Comparison of ENCODE assay signal across 8 cellular contexts in genomic region chr6:116570856-116571682, GRCh38. TPM values are rescaled to one million over a fixed set of nuclear protein-coding genes. Genes with fewer than 3 reads are reported as not detected.
DNase-seq lines count a peak whose midpoint lies in the region; ATAC-seq and TF ChIP-seq lines count a peak whose summit lies in the region.

Gene RWDD1, plus strand, starts transcription at chr6:116571504. Its CDS starts 79 bp downstream, at chr6:116571583.

- H3K4me1 ChIP-seq in KMS-11 (ENCODE audit: low read depth, poor library complexity, severe bottlenecking), result peaks cover 20% of the 10 kb centered on the region
- peaks cover 0 to 22% (median 5%) of the 10 kb centered on the region in 4 donors for H3K4me1 ChIP-seq in Peyer's patch
- peaks cover 8 to 27% of the 10 kb centered on the region in 2 donors for H3K4me1 ChIP-seq in muscle layer of duodenum (ENCODE audit: control insufficient read depth in 1 of 2, insufficient read depth in 2 of 2, low read length in 2 of 2)

- peak; percentile 98 for DNase-seq in DMS79 treated with DMSO at 0.1 percent for 48 hours (lab: John Stamatoyannopoulos, UW)
- DNase-seq in Peyer's patch, result peak; percentile 96 to 99 (median 98)
- peak; percentile 96 to 99 for DNase-seq in activated T-cell treated with anti-CD3 and anti-CD28 coated beads, Interleukin-2, amount 50 U/mL, for 48 hours
- DNase-seq in stimulated activated CD8-positive, alpha-beta memory T cell treated with anti-CD3 and anti-CD28 coated beads, Interleukin-7, amount 100 ng/mL, for 4 hours (ENCODE audit: low read depth in 2 of 2), result peak; percentile 96 to 98

- H3K36me3 ChIP-seq in KMS-11 (ENCODE audit: insufficient read depth) (no peaks in the 10 kb centered on the region), Peyer's patch (no peaks in the 10 kb centered on the region), muscle layer of duodenum (ENCODE audit: control insufficient read depth in 1 of 2, insufficient read depth in 2 of 2, low read length in 2 of 2) (peaks cover 5 to 7% of the 10 kb centered on the region in 2 donors)

- H3K9me3 ChIP-seq in Peyer's patch, result no peaks in the 10 kb centered on the region
- no peaks in the 10 kb centered on the region for H3K9me3 ChIP-seq in muscle layer of duodenum (ENCODE audit: control insufficient read depth in 1 of 2, low read length in 2 of 2)

- peak within 1 kb of the TSS; percentile 88 for H3K4me2 ChIP-seq in KMS-11

- TF ChIP-seq POLR2A in Peyer's patch (IDR thresholded peaks at IDR 0.05), result peak; percentile 61 to 68

- H3K4me3 ChIP-seq in KMS-11 (IDR thresholded peaks at IDR 0.05; ENCODE audit: insufficient read depth, low read depth, low read length) (no peak within 1 kb of the TSS), Peyer's patch (peak within 1 kb of the TSS; percentile 61 to 84 (median 77)), muscle layer of duodenum (ENCODE audit: low read depth in 1 of 2, low read length in 2 of 2) (peak within 1 kb of the TSS; percentile 88 to 92)

- ATAC-seq in GM21737 (IDR thresholded peaks at IDR 0.05; ENCODE audit: unreplicated experiment), result peak; percentile 96
- peak; percentile 100 for ATAC-seq in esophagus mucosa

- no peaks in the 10 kb centered on the region for H4K20me1 ChIP-seq in KMS-11 (ENCODE audit: insufficient read depth)

- H3K79me2 ChIP-seq in KMS-11 (ENCODE audit: insufficient read depth, low read depth), result peaks cover 35% of the 10 kb centered on the region

- peak within 1 kb of the TSS; percentile 71 for H3K27ac ChIP-seq in KMS-11
- H3K27ac ChIP-seq in Peyer's patch, result peak within 1 kb of the TSS; percentile 78 to 93 (median 90)
- peak within 1 kb of the TSS; percentile 93 for H3K27ac ChIP-seq in muscle layer of duodenum (ENCODE audit: low read length)

- peak within 1 kb of the TSS; percentile 94 for H2AFZ ChIP-seq in KMS-11 (ENCODE audit: low read depth)

- H3K9ac ChIP-seq in KMS-11, result peak within 1 kb of the TSS; percentile 74

- H3K27me3 ChIP-seq in KMS-11 (ENCODE audit: insufficient read depth, low read depth), result no peaks in the 10 kb centered on the region
- H3K27me3 ChIP-seq in Peyer's patch, result no peaks in the 10 kb centered on the region
- no peaks in the 10 kb centered on the region for H3K27me3 ChIP-seq in muscle layer of duodenum (ENCODE audit: low read depth, low read length)

- no peak for TF ChIP-seq CTCF in KMS-11 (conservative IDR thresholded peaks at IDR 0.05; ENCODE audit: low read depth, low read length)
- TF ChIP-seq CTCF in Peyer's patch (IDR thresholded peaks at IDR 0.05), result peak in 4 of 6 experiments; percentile 29 to 44 (median 36)

RNA-seq across cellular contexts. Expression of gene RWDD1, which starts in this region (rescaled TPM):
- total RNA-seq in Peyer's patch, result 10 to 100 TPM; 13.3 to 40.4 (median 22.4) TPM
- total RNA-seq in esophagus mucosa, result 28.4 TPM
